In the genomic region with DNA sequence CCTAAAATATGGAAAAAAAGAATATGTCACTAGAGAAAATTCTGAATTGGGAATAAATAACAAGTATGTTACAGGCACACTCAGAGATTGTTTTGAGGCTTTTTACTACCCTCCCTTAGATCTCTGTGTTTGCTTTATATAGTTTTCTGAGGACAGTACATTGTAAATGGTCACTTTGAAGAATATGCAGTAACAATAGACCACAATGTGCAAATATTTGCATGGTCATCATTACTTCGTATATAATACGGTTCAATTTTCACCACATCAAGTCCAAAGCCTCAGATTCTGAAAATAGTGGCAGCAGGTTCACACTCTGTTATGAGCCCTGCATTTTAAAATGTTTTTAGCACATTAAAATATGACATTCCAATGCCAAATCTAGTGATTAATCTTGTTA, we compare ENCODE assay signal across 13 cellular contexts.
DNase-seq lines count a peak whose midpoint lies in the region; ATAC-seq and TF ChIP-seq lines count a peak whose summit lies in the region.
"Had no signal": no experiment of that assay in that cellular context is flagged by ENCODE, and none has a peak within 500 bp of the region (broad histone marks: within the 10 kb centered on the region; RNA-seq: fewer than 3 reads in every experiment).

No MANE protein-coding gene starts in this region.

- no TSS peak for BruUV-seq in IMR-90 (replicated peaks; lab: Mats Ljungman, UMichigan)

- H3K23ac ChIP-seq in IMR-90 (ENCODE audit: low read depth, low read length) = no peak overlapping the region

- peaks cover 2 to 3% of the 10 kb centered on the region in 2 experiments; a peak in 1 of 4 replicates for H3K79me1 ChIP-seq in IMR-90 (ENCODE audit: low read depth in 1 of 2, low read length in 2 of 2)

- no peaks in the 10 kb centered on the region for H4K20me1 ChIP-seq in IMR-90 (ENCODE audit: insufficient read depth, low read length)

- H2AK9ac ChIP-seq in IMR-90 (replicated peaks; ENCODE audit: low read depth, low read length, poor library complexity) = no peak overlapping the region

- ATAC-seq in Right ventricle myocardium superior (ENCODE audit: poor library complexity) (no peak), IMR-90 (ENCODE audit: low read depth) (no peak), HG03159 (IDR thresholded peaks at IDR 0.05; ENCODE audit: unreplicated experiment) (no peak)

- H3K14ac ChIP-seq in IMR-90 (replicated peaks; ENCODE audit: low read depth, low read length) = no peak overlapping the region

- dilution Hi-C loops in IMR-90 (cut with HindIII; ENCODE audit: low sequenced_read_pairs, unreplicated experiment) = no loop called here

- no CpG with 5 or more reads among the region's 2 CpGs for WGBS in IMR-90 (ENCODE audit: extremely low coverage in 2 of 2, insufficient read length in 1 of 2), 2 experiments

- no peak overlapping the region for H2BK20ac ChIP-seq in IMR-90 (ENCODE audit: low read depth, low read length)

- H3K4ac ChIP-seq in IMR-90 (ENCODE audit: low read depth, low read length) = no peak overlapping the region

- no peak overlapping the region for H3K9ac ChIP-seq in IMR-90 (ENCODE audit: low read depth, low read length)

- H3K4me1 ChIP-seq in cardiac muscle cell (ENCODE audit: low read depth) = peaks cover 22% of the 10 kb centered on the region
- H3K4me1 ChIP-seq in IMR-90 (ENCODE audit: control insufficient read depth, insufficient read depth, low read length) = no peaks in the 10 kb centered on the region
- H3K4me1 ChIP-seq: BE2C, HAP-1 had no signal

- H3K18ac ChIP-seq in IMR-90 (ENCODE audit: low read depth, low read length) = no peak overlapping the region

- H3K4me3 ChIP-seq in cardiac muscle cell (no peak overlapping the region), IMR-90 (ENCODE audit: insufficient read depth, low read depth, low read length) (no peak overlapping the region)
- H3K4me3 ChIP-seq: HAP-1 had no signal

- no peak overlapping the region for H2BK120ac ChIP-seq in IMR-90 (ENCODE audit: low read depth, low read length)

- TF ChIP-seq POLR2A in IMR-90 (IDR thresholded peaks at IDR 0.05; ENCODE audit: low read depth, low read length) = no peak

- H3K9me3 ChIP-seq in cardiac muscle cell (ENCODE audit: low read depth) = no peaks in the 10 kb centered on the region
- H3K9me3 ChIP-seq in IMR-90 (ENCODE audit: control insufficient read depth, insufficient read depth, low read length) = no peaks in the 10 kb centered on the region
- H3K9me3 ChIP-seq: BE2C, HAP-1 had no signal

- H3K36me3 ChIP-seq in cardiac muscle cell (no peaks in the 10 kb centered on the region), IMR-90 (ENCODE audit: control insufficient read depth, insufficient read depth, low read length) (peaks cover 4% of the 10 kb centered on the region; the same call in 1 of the 2 replicates)
- H3K36me3 ChIP-seq: BE2C, HAP-1 had no signal

- no peak overlapping the region for H2AFZ ChIP-seq in IMR-90 (replicated peaks; ENCODE audit: low read length, poor library complexity)

- TF ChIP-seq RAD21 in IMR-90 (IDR thresholded peaks at IDR 0.05; ENCODE audit: low read length) = no peak

- peak overlapping the region; percentile 68 for H3K27ac ChIP-seq in cardiac muscle cell
- H3K27ac ChIP-seq in IMR-90 (ENCODE audit: insufficient read depth, low read length) = no peak overlapping the region
- H3K27ac ChIP-seq in substantia nigra (ENCODE audit: low read depth, low read length, poor library complexity, severe bottlenecking) = no peak overlapping the region
- H3K27ac ChIP-seq: C4-2B had no signal

- no peak overlapping the region for H4K5ac ChIP-seq in IMR-90 (ENCODE audit: low read depth, low read length)

- H4K91ac ChIP-seq in IMR-90 (ENCODE audit: insufficient read depth, low read depth, low read length) = no peak overlapping the region

- no peak overlapping the region for H3K56ac ChIP-seq in IMR-90 (ENCODE audit: extremely low read depth, insufficient read depth, low read length)

- DNase-seq in cardiac muscle cell (ENCODE audit: low read depth in 1 of 2, low spot score in 1 of 2) = no peak
- DNase-seq in Right ventricle myocardium superior = no peak
- DNase-seq in IMR-90 = no peak
- DNase-seq in NCI-H748 (lab: John Stamatoyannopoulos, UW; ENCODE audit: unreplicated experiment) = peak; percentile 89
- no peak for DNase-seq in substantia nigra (lab: John Stamatoyannopoulos, UW)
- no peak for DNase-seq in central memory CD4-positive, alpha-beta T cell
- DNase-seq: BE2C; CD4-positive, alpha-beta memory T cell; DMS153; GF-D8 had no signal

- POLR2A ChIA-PET in IMR-90 (lab: Charles Lee; ENCODE audit: unreplicated experiment) = no interaction called here

- H3K4me2 ChIP-seq in IMR-90 (ENCODE audit: low read depth, low read length) = no peak overlapping the region

- H4K8ac ChIP-seq in IMR-90 (ENCODE audit: low read depth in 2 of 2, low read length in 2 of 2) = no peak overlapping the region

- no peak overlapping the region for H2BK15ac ChIP-seq in IMR-90 (ENCODE audit: low read depth, low read length)

- H3K27me3 ChIP-seq in cardiac muscle cell = no peaks in the 10 kb centered on the region
- no peaks in the 10 kb centered on the region for H3K27me3 ChIP-seq in IMR-90 (ENCODE audit: control insufficient read depth, insufficient read depth, low read length)
- H3K27me3 ChIP-seq: BE2C had no signal

- CTCF ChIA-PET in IMR-90 (lab: Yijun Ruan, JAX) = no interaction called here

- H2AK5ac ChIP-seq in IMR-90 (ENCODE audit: low read depth, low read length) = no peak overlapping the region

- H3K9me1 ChIP-seq in IMR-90 (ENCODE audit: insufficient read depth, low read length) = no peaks in the 10 kb centered on the region

- in situ Hi-C loops in IMR-90 (cut with MboI; ENCODE audit: low sequenced_read_pairs) = no loop called here

- TF ChIP-seq CTCF in cardiac muscle cell (IDR thresholded peaks at IDR 0.05; ENCODE audit: low read depth, low read length) (no peak), IMR-90 (conservative IDR thresholded peaks at IDR 0.05; ENCODE audit: low read depth, low read length) (no peak)

- no peak overlapping the region for H2BK5ac ChIP-seq in IMR-90 (ENCODE audit: low read depth, low read length, poor library complexity, severe bottlenecking)

- intact Hi-C loops in Right ventricle myocardium superior (cut with DNase I) = no loop called here
- intact Hi-C loops in IMR-90 (cut with micrococcal nuclease) = no loop called here

TF ChIP-seq in IMR-90, 13 proteins besides CTCF, POLR2A, EP300 and RAD21:
- TF ChIP-seq MAFK (IDR thresholded peaks at IDR 0.05; ENCODE audit: low read depth, low read length) = peak; percentile 77
- TF ChIP-seq NFE2L2 (IDR thresholded peaks at IDR 0.05; ENCODE audit: low read depth, low read length) = 0 out of 2 replicates have a peak, but pooled peaks have one; percentile 3
- TF ChIP-seq, protein P1, sequence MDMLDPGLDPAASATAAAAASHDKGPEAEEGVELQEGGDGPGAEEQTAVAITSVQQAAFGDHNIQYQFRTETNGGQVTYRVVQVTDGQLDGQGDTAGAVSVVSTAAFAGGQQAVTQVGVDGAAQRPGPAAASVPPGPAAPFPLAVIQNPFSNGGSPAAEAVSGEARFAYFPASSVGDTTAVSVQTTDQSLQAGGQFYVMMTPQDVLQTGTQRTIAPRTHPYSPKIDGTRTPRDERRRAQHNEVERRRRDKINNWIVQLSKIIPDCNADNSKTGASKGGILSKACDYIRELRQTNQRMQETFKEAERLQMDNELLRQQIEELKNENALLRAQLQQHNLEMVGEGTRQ (IDR thresholded peaks at IDR 0.05; ENCODE audit: low read depth, low read length) = no peak
- TF ChIP-seq FOS (IDR thresholded peaks at IDR 0.05; ENCODE audit: low read depth, low read length) = no peak
- TF ChIP-seq MAZ (IDR thresholded peaks at IDR 0.05; ENCODE audit: borderline replicate concordance, low read depth, low read length) = no peak
- no peak for TF ChIP-seq BHLHE40 (IDR thresholded peaks at IDR 0.05; ENCODE audit: low read depth, low read length)
- no peak for TF ChIP-seq SMC3 (IDR thresholded peaks at IDR 0.05; ENCODE audit: low read depth, low read length)
- TF ChIP-seq RCOR1 (IDR thresholded peaks at IDR 0.05; ENCODE audit: insufficient replicate concordance, low read length) = no peak
- no peak for TF ChIP-seq CHD1 (IDR thresholded peaks at IDR 0.05; ENCODE audit: low read depth, low read length)
- TF ChIP-seq MXI1 (IDR thresholded peaks at IDR 0.05; ENCODE audit: borderline replicate concordance, low read depth, low read length) = no peak
TF ChIP-seq in IMR-90: peak in this region for 2.
